Comparison of ENCODE assay signal across 1 cellular context in genomic region chr7:140036224-140036651, GRCh38.
TF ChIP-seq lines count a peak whose summit lies in the region.

No MANE protein-coding gene starts in this region.

TF ChIP-seq in SK-N-SH, 30 proteins besides CTCF, POLR2A, EP300 and RAD21 (continued from another document):
- TF ChIP-seq, protein P1, sequence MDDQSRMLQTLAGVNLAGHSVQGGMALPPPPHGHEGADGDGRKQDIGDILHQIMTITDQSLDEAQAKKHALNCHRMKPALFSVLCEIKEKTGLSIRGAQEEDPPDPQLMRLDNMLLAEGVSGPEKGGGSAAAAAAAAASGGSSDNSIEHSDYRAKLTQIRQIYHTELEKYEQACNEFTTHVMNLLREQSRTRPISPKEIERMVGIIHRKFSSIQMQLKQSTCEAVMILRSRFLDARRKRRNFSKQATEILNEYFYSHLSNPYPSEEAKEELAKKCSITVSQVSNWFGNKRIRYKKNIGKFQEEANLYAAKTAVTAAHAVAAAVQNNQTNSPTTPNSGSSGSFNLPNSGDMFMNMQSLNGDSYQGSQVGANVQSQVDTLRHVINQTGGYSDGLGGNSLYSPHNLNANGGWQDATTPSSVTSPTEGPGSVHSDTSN (IDR thresholded peaks at IDR 0.05) = peak; percentile 92
- TF ChIP-seq SIN3A (IDR thresholded peaks at IDR 0.05; ENCODE audit: borderline replicate concordance, low read depth, low read length) (peak; percentile 85; the same call in 1 of the 2 replicates), YY1 (IDR thresholded peaks at IDR 0.05; ENCODE audit: low read depth) (no peak), ELF1 (IDR thresholded peaks at IDR 0.05) (no peak), RFX5 (IDR thresholded peaks at IDR 0.05; ENCODE audit: low read length) (peak; percentile 6; the same call in 1 of the 2 replicates), REST (IDR thresholded peaks at IDR 0.05; ENCODE audit: low read depth, low read length) (peak; percentile 87), RXRA (IDR thresholded peaks at IDR 0.05; ENCODE audit: borderline replicate concordance, low read depth) (peak; percentile 44; the same call in 1 of the 2 replicates), GATA2 (CRISPR knock-in tag; IDR thresholded peaks at IDR 0.05) (peak; percentile 99), IRF3 (IDR thresholded peaks at IDR 0.05; ENCODE audit: low read depth, low read length) (0 out of 2 replicates have a peak, but pooled peaks have one; percentile 23), MXI1 (IDR thresholded peaks at IDR 0.05; ENCODE audit: low read depth, low read length) (peak; percentile 99), TEAD4 (IDR thresholded peaks at IDR 0.05; ENCODE audit: borderline replicate concordance, insufficient read depth) (peak; percentile 69), NFIC (IDR thresholded peaks at IDR 0.05; ENCODE audit: borderline replicate concordance) (peak; percentile 44; the same call in 1 of the 2 replicates), NRF1 (IDR thresholded peaks at IDR 0.05; ENCODE audit: low read depth, low read length) (no peak), CHD2 (IDR thresholded peaks at IDR 0.05; ENCODE audit: low read length, partially characterized antibody) (peak; percentile 96), MEF2A (IDR thresholded peaks at IDR 0.05; ENCODE audit: borderline replicate concordance, low read depth) (no peak), FOSL2 (IDR thresholded peaks at IDR 0.05; ENCODE audit: borderline replicate concordance, low read depth) (no peak), JUND (IDR thresholded peaks at IDR 0.05) (peak; percentile 72)
- TF ChIP-seq, protein P2, sequence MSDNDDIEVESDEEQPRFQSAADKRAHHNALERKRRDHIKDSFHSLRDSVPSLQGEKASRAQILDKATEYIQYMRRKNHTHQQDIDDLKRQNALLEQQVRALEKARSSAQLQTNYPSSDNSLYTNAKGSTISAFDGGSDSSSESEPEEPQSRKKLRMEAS (IDR thresholded peaks at IDR 0.05; ENCODE audit: low read depth) = peak; percentile 91
- TF ChIP-seq, protein P3, sequence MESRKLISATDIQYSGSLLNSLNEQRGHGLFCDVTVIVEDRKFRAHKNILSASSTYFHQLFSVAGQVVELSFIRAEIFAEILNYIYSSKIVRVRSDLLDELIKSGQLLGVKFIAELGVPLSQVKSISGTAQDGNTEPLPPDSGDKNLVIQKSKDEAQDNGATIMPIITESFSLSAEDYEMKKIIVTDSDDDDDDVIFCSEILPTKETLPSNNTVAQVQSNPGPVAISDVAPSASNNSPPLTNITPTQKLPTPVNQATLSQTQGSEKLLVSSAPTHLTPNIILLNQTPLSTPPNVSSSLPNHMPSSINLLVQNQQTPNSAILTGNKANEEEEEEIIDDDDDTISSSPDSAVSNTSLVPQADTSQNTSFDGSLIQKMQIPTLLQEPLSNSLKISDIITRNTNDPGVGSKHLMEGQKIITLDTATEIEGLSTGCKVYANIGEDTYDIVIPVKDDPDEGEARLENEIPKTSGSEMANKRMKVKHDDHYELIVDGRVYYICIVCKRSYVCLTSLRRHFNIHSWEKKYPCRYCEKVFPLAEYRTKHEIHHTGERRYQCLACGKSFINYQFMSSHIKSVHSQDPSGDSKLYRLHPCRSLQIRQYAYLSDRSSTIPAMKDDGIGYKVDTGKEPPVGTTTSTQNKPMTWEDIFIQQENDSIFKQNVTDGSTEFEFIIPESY (IDR thresholded peaks at IDR 0.05; ENCODE audit: borderline replicate concordance, low read depth) = no peak
